11 cellular contexts compared by ENCODE assay signal in the genomic region with DNA sequence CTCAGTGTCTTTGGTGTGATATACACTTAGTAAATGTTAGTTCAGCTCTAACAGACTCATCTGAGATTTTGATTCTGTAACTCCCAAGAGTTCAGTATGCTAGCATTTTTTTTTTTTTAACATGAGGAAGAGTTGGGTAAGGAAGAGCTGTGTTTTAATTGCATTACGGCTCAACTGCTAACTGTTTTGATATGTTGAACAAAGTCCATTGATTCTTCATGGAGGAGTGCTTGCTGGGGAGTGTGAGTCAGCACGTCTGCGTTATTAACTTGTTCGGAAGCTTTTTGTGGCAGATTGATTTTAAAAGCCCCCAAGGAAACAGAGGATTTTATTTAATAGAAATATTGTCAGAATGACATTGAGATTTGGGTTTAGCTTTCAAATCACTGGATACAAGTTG. TPM values are rescaled to one million over a fixed set of nuclear protein-coding genes. Genes with fewer than 3 reads are reported as not detected.
DNase-seq lines count a peak whose midpoint lies in the region; ATAC-seq and TF ChIP-seq lines count a peak whose summit lies in the region.
"Had no signal": no experiment of that assay in that cellular context is flagged by ENCODE, and none has a peak within 500 bp of the region (broad histone marks: within the 10 kb centered on the region; RNA-seq: fewer than 3 reads in every experiment).

No MANE protein-coding gene starts in this region.

- no peaks in the 10 kb centered on the region for H3K36me3 ChIP-seq in RWPE2 (ENCODE audit: low read depth)
- H3K36me3 ChIP-seq in gastrocnemius medialis = no peaks in the 10 kb centered on the region

- POLR2A ChIA-PET in activated CD4-positive, alpha-beta T cell treated with anti-CD3 and anti-CD28 coated beads for 36 hours (lab: Charles Lee) = interaction anchor here (1.1 to 3.8 kb wide), 4 partner anchors 9 to 52 kb away, joined by 7 to 18 read pairs (median 10); no protein-coding TSS in a partner anchor

- no peaks in the 10 kb centered on the region for H3K27me3 Mint-ChIP-seq in activated CD4-positive, alpha-beta T cell treated with anti-CD3 and anti-CD28 coated beads for 36 hours

- H3K4me3 ChIP-seq in RWPE2 (ENCODE audit: severe bottlenecking) (no peak overlapping the region), epithelial cell of proximal tubule (ENCODE audit: low read depth, low read length) (no peak overlapping the region), gastrocnemius medialis (no peak overlapping the region)

- no peak for DNase-seq in activated CD4-positive, alpha-beta T cell treated with anti-CD3 and anti-CD28 coated beads for 36 hours
- DNase-seq in activated CD4-positive, alpha-beta T cell treated with anti-CD3 and anti-CD28 coated beads for 4 hours = no peak
- DNase-seq in RWPE2 (ENCODE audit: low spot score) (no peak), epithelial cell of proximal tubule (ENCODE audit: low read depth) (peak; percentile 47), gastrocnemius medialis (no peak), COLO829 (ENCODE audit: low spot score) (no peak), erythroblast (lab: John Stamatoyannopoulos, UW) (no peak)
- DNase-seq: mesenchymal stem cell, NCI-H187 treated with DMSO at 0.1 percent for 48 hours had no signal

- no peak overlapping the region for H3K4me3 Mint-ChIP-seq in activated CD4-positive, alpha-beta T cell treated with anti-CD3 and anti-CD28 coated beads for 36 hours

- CTCF ChIA-PET in activated CD4-positive, alpha-beta T cell treated with anti-CD3 and anti-CD28 coated beads for 36 hours (lab: Charles Lee) = interaction anchor here (1.1 to 3.4 kb wide), 7 partner anchors 9 to 53 kb away, joined by 3 to 18 read pairs (median 8); no protein-coding TSS in a partner anchor

- peaks cover 80% of the 10 kb centered on the region for H3K4me1 Mint-ChIP-seq in activated CD4-positive, alpha-beta T cell treated with anti-CD3 and anti-CD28 coated beads for 36 hours

- H3K9me3 ChIP-seq in RWPE2 (ENCODE audit: severe bottlenecking) (no peaks in the 10 kb centered on the region), gastrocnemius medialis (no peaks in the 10 kb centered on the region)

- intact Hi-C loops in activated CD4-positive, alpha-beta T cell treated with anti-CD3 and anti-CD28 coated beads for 36 hours (cut with DNase I, micrococcal nuclease) = loop anchor here (1.0 kb wide), 4 partner anchors 8 to 33 kb away; no protein-coding TSS in a partner anchor
- intact Hi-C loops in gastrocnemius medialis (cut with DNase I; ENCODE audit: low total_unique reads) = no loop called here

- H3K27me3 ChIP-seq in RWPE2 (ENCODE audit: insufficient read depth, poor library complexity, severe bottlenecking) (no peaks in the 10 kb centered on the region), gastrocnemius medialis (no peaks in the 10 kb centered on the region)

- TF ChIP-seq CTCF in RWPE2 (IDR thresholded peaks at IDR 0.05; ENCODE audit: poor library complexity, severe bottlenecking) = no peak
- no peak for TF ChIP-seq CTCF in epithelial cell of proximal tubule (conservative IDR thresholded peaks at IDR 0.05; ENCODE audit: low read depth, low read length)
- no peak for TF ChIP-seq CTCF in gastrocnemius medialis (IDR thresholded peaks at IDR 0.05 in 4 of 5, conservative IDR thresholded peaks at IDR 0.05 in 1 of 5)

- in situ Hi-C loops in gastrocnemius medialis (cut with MboI; ENCODE audit: low sequenced_read_pairs in 4 of 4) = no loop called here

- ATAC-seq in activated CD4-positive, alpha-beta T cell treated with anti-CD3 and anti-CD28 coated beads for 36 hours = no peak
- ATAC-seq in RWPE2 (ENCODE audit: low read depth) (no peak), gastrocnemius medialis (no peak), GM19351 (IDR thresholded peaks at IDR 0.05; ENCODE audit: unreplicated experiment) (no peak)
- ATAC-seq: sciatic nerve had no signal

- H3K9me3 Mint-ChIP-seq in activated CD4-positive, alpha-beta T cell treated with anti-CD3 and anti-CD28 coated beads for 36 hours (ENCODE audit: low read depth) = no peaks in the 10 kb centered on the region

- H3K36me3 Mint-ChIP-seq in activated CD4-positive, alpha-beta T cell treated with anti-CD3 and anti-CD28 coated beads for 36 hours (ENCODE audit: low read depth) = peaks cover 14% of the 10 kb centered on the region

- H3K27ac ChIP-seq in RWPE2 (ENCODE audit: poor library complexity, severe bottlenecking) = peak overlapping the region; percentile 97
- H3K27ac ChIP-seq in gastrocnemius medialis = peak overlapping the region; percentile 61 to 74 (median 71)

- no peak for TF ChIP-seq POLR2A in gastrocnemius medialis (IDR thresholded peaks at IDR 0.05)
- TF ChIP-seq POLR2A in erythroblast (IDR thresholded peaks at IDR 0.05; ENCODE audit: low read length) = no peak

- H3K27ac Mint-ChIP-seq in activated CD4-positive, alpha-beta T cell treated with anti-CD3 and anti-CD28 coated beads for 36 hours = peak overlapping the region; percentile 76

- H3K4me1 ChIP-seq in RWPE2 (ENCODE audit: insufficient read depth, poor library complexity, severe bottlenecking) = peaks cover 68% of the 10 kb centered on the region
- no peaks in the 10 kb centered on the region for H3K4me1 ChIP-seq in gastrocnemius medialis

RNA-seq across cellular contexts. Expression of a gene that starts 45.8 kb away (rescaled TPM):
- total RNA-seq in activated CD4-positive, alpha-beta T cell treated with anti-CD3 and anti-CD28 coated beads for 36 hours = 10 to 100 TPM; 41.6 to 56.3 TPM
- total RNA-seq in epithelial cell of proximal tubule = 11.3 and 18.4 TPM in 2 replicates
- 1 to 10 TPM; 2.3 to 8.6 (median 4.3) TPM for total RNA-seq in gastrocnemius medialis

RNA-seq across cellular contexts. Expression of a gene that starts 56.5 kb away (rescaled TPM):
- total RNA-seq in activated CD4-positive, alpha-beta T cell treated with anti-CD3 and anti-CD28 coated beads for 36 hours = 100 to 1,000 TPM; 100 to 101 TPM
- total RNA-seq in epithelial cell of proximal tubule (20.2 and 44.1 TPM in 2 replicates), gastrocnemius medialis (10 to 100 TPM; 52.0 to 89.6 (median 69.9) TPM)
